Comparison of ENCODE assay signal across 14 cellular contexts in the genomic region with DNA sequence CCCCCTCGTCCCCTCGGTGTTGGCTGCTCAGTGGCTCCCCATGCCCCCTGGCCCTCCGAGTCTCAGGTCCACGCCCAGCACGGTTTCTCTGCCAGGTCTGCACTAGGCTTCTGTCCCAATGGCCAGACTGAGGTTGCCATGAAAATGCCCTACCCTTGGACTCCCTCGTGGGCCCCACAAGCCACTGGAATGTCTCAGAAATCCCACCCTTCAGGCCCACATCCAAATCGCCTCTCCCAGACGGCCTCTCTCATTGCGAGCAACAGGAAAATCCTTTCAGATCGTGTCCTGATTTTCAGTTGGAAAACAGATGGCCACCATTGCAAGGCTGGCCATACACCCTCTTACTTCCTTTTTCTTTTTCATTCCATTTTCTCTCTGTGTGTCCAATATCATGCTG.
A peak's percentile ranks its signal among the peaks of the same experiment; 100 is the strongest.
DNase-seq lines count a peak whose midpoint lies in the region; ATAC-seq, FAIRE-seq and TF ChIP-seq lines count a peak whose summit lies in the region.
"Had no signal": no experiment of that assay in that cellular context is flagged by ENCODE, and none has a peak within 500 bp of the region (broad histone marks: within the 10 kb centered on the region; RNA-seq: fewer than 3 reads in every experiment).

No MANE protein-coding gene starts in this region.

- H2AFZ ChIP-seq in SK-N-SH (ENCODE audit: low read depth) = no peak overlapping the region
- peak overlapping the region; percentile 5; the same call in 1 of the 2 replicates for H2AFZ ChIP-seq in K562 (ENCODE audit: low read depth, low read length)
- peak overlapping the region; percentile 2 for H2AFZ ChIP-seq in mesenchymal stem cell (ENCODE audit: low read depth, low read length)

- in situ Hi-C loops in K562 (cut with MboI) = no loop called here

- H3F3A ChIP-seq in SK-N-SH (replicated peaks; ENCODE audit: insufficient read depth) = peaks cover 76% of the 10 kb centered on the region

- H3K4me2 ChIP-seq in SK-N-SH (no peak overlapping the region), K562 (ENCODE audit: insufficient read depth, low read length) (no peak overlapping the region), mesenchymal stem cell (ENCODE audit: low read length, poor library complexity, severe bottlenecking) (no peak overlapping the region)

- H3K4ac ChIP-seq in mesenchymal stem cell (ENCODE audit: low read depth in 1 of 2, low read length in 2 of 2) = peak overlapping the region; percentile 84 to 93

- H3K4me1 ChIP-seq in SK-N-SH (ENCODE audit: control insufficient read depth in 1 of 2, insufficient read depth in 2 of 2, low read depth in 1 of 2, low read length in 1 of 2) = peaks cover 70 to 77% of the 10 kb centered on the region in 2 experiments
- H3K4me1 ChIP-seq in K562 (replicated peaks in 1 of 2; ENCODE audit: control insufficient read depth in 2 of 2, insufficient read depth in 2 of 2, low read length in 2 of 2) = peaks cover 36 to 44% of the 10 kb centered on the region in 2 experiments
- peaks cover 50% of the 10 kb centered on the region for H3K4me1 ChIP-seq in mesenchymal stem cell (ENCODE audit: control insufficient read depth, insufficient read depth, low read depth, low read length)
- H3K4me1 ChIP-seq in subcutaneous abdominal adipose tissue (ENCODE audit: control insufficient read depth in 5 of 5, insufficient read depth in 5 of 5, low read length in 5 of 5) = peaks cover 30 to 77% (median 75%) of the 10 kb centered on the region in 5 donors

- H2BK120ac ChIP-seq in mesenchymal stem cell (ENCODE audit: low read depth, low read length) = peak overlapping the region; percentile 34

- no peaks in the 10 kb centered on the region for H3K9me2 ChIP-seq in SK-N-SH

- no peak for TF ChIP-seq RAD21 in SK-N-SH (IDR thresholded peaks at IDR 0.05; ENCODE audit: low read length)
- no peak for TF ChIP-seq RAD21 in K562 (CRISPR knock-in tag; conservative IDR thresholded peaks at IDR 0.05 in 1 of 2, IDR thresholded peaks at IDR 0.05 in 1 of 2)

- H3K79me2 ChIP-seq in SK-N-SH (ENCODE audit: insufficient read depth) (peaks cover 14% of the 10 kb centered on the region), K562 (ENCODE audit: control insufficient read depth, insufficient read depth, low read length) (no peaks in the 10 kb centered on the region)

- H3K27ac ChIP-seq in SK-N-SH (ENCODE audit: low read depth in 2 of 2, low read length in 1 of 2) = peak overlapping the region; percentile 76 to 79
- no peak overlapping the region for H3K27ac ChIP-seq in K562 (ENCODE audit: extremely low read depth, low read depth, low read length)
- peak overlapping the region; percentile 15 for H3K27ac ChIP-seq in mesenchymal stem cell (ENCODE audit: low read length, poor library complexity, severe bottlenecking)
- peak overlapping the region; percentile 96 for H3K27ac ChIP-seq in subcutaneous abdominal adipose tissue (ENCODE audit: low read depth, low read length)
- H3K27ac ChIP-seq: 22Rv1 had no signal

- H3K14ac ChIP-seq in mesenchymal stem cell (ENCODE audit: low read length in 2 of 2) = peak overlapping the region in 1 of 2 experiments; percentile 91

- H3K9me3 ChIP-seq in SK-N-SH (no peaks in the 10 kb centered on the region), K562 (replicated peaks; ENCODE audit: control insufficient read depth, insufficient read depth, low read depth, low read length) (no peaks in the 10 kb centered on the region), mesenchymal stem cell (ENCODE audit: control insufficient read depth, low read length) (no peaks in the 10 kb centered on the region), subcutaneous abdominal adipose tissue (ENCODE audit: control insufficient read depth in 5 of 5, low read length in 5 of 5) (no peaks in the 10 kb centered on the region)

- peak overlapping the region; percentile 3 for H4K8ac ChIP-seq in mesenchymal stem cell (ENCODE audit: low read length)

- peak overlapping the region; percentile 76 for H4K91ac ChIP-seq in mesenchymal stem cell (ENCODE audit: low read length)

- BruUV-seq in K562 (replicated peaks; lab: Mats Ljungman, UMichigan) = no TSS peak

- H3K36me3 ChIP-seq in SK-N-SH (replicated peaks in 1 of 2; ENCODE audit: control insufficient read depth in 1 of 2, insufficient read depth in 2 of 2, low read length in 1 of 2) (no peaks in the 10 kb centered on the region), K562 (ENCODE audit: control insufficient read depth, insufficient read depth, low read length) (no peaks in the 10 kb centered on the region), mesenchymal stem cell (ENCODE audit: control insufficient read depth in 1 of 2, insufficient read depth in 2 of 2, low read depth in 1 of 2, low read length in 2 of 2) (no peaks in the 10 kb centered on the region), subcutaneous abdominal adipose tissue (ENCODE audit: control insufficient read depth in 5 of 5, insufficient read depth in 5 of 5, low read length in 5 of 5) (no peaks in the 10 kb centered on the region)

- CTCF ChIA-PET in SK-N-SH (lab: Yijun Ruan, JAX) (interaction anchor here (0.6 kb wide), 1 partner anchor 78 kb away, joined by 3 read pairs; no protein-coding TSS in a partner anchor), K562 (lab: Yijun Ruan, JAX; ENCODE audit: low intra/inter-chr PET ratio) (no interaction called here)

- intact Hi-C loops in K562 (cut with micrococcal nuclease) = no loop called here

- DNase-seq in SK-N-SH (no peak), K562 (ENCODE audit: extremely low read depth in 1 of 4, low spot score in 3 of 4) (no peak), mesenchymal stem cell (no peak), H4 (ENCODE audit: low spot score) (no peak)
- DNase-seq in activated CD4-positive, CD25-positive, alpha-beta regulatory T cell treated with anti-CD3 and anti-CD28 coated beads, Interleukin-2, amount 50 U/mL, for 72 hours = no peak
- DNase-seq: activated CD4-positive, alpha-beta memory T cell treated with anti-CD3 and anti-CD28 coated beads, Interleukin-2, amount 10 ng/mL, durations not matched to agents 7 days and 5 days; MM.1S; NCI-H345; T-helper 9 cell had no signal

- peak overlapping the region; percentile 63 to 99 for H3K18ac ChIP-seq in mesenchymal stem cell (ENCODE audit: low read depth in 1 of 2, low read length in 2 of 2)

- H3K9me1 ChIP-seq in K562 (ENCODE audit: control insufficient read depth, insufficient read depth, low read length) = no peaks in the 10 kb centered on the region

- H2AK5ac ChIP-seq in mesenchymal stem cell (ENCODE audit: low read length, severe bottlenecking) = peak overlapping the region; percentile 73

- H3K23ac ChIP-seq in mesenchymal stem cell (ENCODE audit: low read length in 2 of 2) = peak overlapping the region in 1 of 2 experiments; percentile 49

- no peak overlapping the region for H2BK5ac ChIP-seq in mesenchymal stem cell (ENCODE audit: low read depth, low read length, poor library complexity, severe bottlenecking)

- ATAC-seq in SK-N-SH treated with all-trans-retinoic acid at 6 μM for 48 hours = no peak
- no peak for ATAC-seq in K562
- ATAC-seq in GM21529 (IDR thresholded peaks at IDR 0.05; ENCODE audit: unreplicated experiment) = no peak

- H3K9ac ChIP-seq in SK-N-SH = no peak overlapping the region
- H3K9ac ChIP-seq in K562 (ENCODE audit: insufficient read depth in 1 of 2, low read depth in 2 of 2, low read length in 2 of 2) = no peak overlapping the region
- H3K9ac ChIP-seq in mesenchymal stem cell (ENCODE audit: low read length) = no peak overlapping the region
- no peak overlapping the region for H3K9ac ChIP-seq in subcutaneous abdominal adipose tissue (ENCODE audit: low read length in 5 of 5)

- TF ChIP-seq CTCF in SK-N-SH (IDR thresholded peaks at IDR 0.05) = no peak
- TF ChIP-seq CTCF in K562 (IDR thresholded peaks at IDR 0.05 in 2 of 3, conservative IDR thresholded peaks at IDR 0.05 in 1 of 3; ENCODE audit: insufficient read depth in 2 of 3, low read depth in 1 of 3, low read length in 3 of 3) = no peak

- peaks cover 2% of the 10 kb centered on the region for H3K79me1 ChIP-seq in mesenchymal stem cell (replicated peaks; ENCODE audit: low read length, poor library complexity, severe bottlenecking)

- no peak for TF ChIP-seq POLR2A in K562 (conservative IDR thresholded peaks at IDR 0.05)

- TF ChIP-seq EP300 in SK-N-SH (IDR thresholded peaks at IDR 0.05; ENCODE audit: borderline replicate concordance in 1 of 2, low read depth in 1 of 2, low read length in 1 of 2) (no peak), K562 (IDR thresholded peaks at IDR 0.05; ENCODE audit: low read length) (no peak)

- POLR2A ChIA-PET in SK-N-SH (lab: Yijun Ruan, JAX) (no interaction called here), K562 (lab: Yijun Ruan, JAX) (no interaction called here)

- H3K27me3 ChIP-seq in SK-N-SH (ENCODE audit: insufficient read depth) = no peaks in the 10 kb centered on the region
- H3K27me3 ChIP-seq in K562 (ENCODE audit: control insufficient read depth in 2 of 2, insufficient read depth in 2 of 2, low read length in 2 of 2) = no peaks in the 10 kb centered on the region
- no peaks in the 10 kb centered on the region for H3K27me3 ChIP-seq in mesenchymal stem cell (ENCODE audit: control insufficient read depth in 1 of 2, insufficient read depth in 1 of 2, low read length in 2 of 2)
- no peaks in the 10 kb centered on the region for H3K27me3 ChIP-seq in subcutaneous abdominal adipose tissue (ENCODE audit: control insufficient read depth in 5 of 5, insufficient read depth in 4 of 5, low read length in 5 of 5)

- H4K20me1 ChIP-seq in SK-N-SH (ENCODE audit: insufficient read depth) = no peaks in the 10 kb centered on the region
- H4K20me1 ChIP-seq in K562 (replicated peaks; ENCODE audit: control insufficient read depth, insufficient read depth, low read length) = no peaks in the 10 kb centered on the region

- no peak overlapping the region for H3K4me3 ChIP-seq in SK-N-SH (ENCODE audit: low read depth in 2 of 2, low read length in 1 of 2)
- no peak overlapping the region for H3K4me3 ChIP-seq in K562
- no peak overlapping the region for H3K4me3 ChIP-seq in mesenchymal stem cell (ENCODE audit: insufficient read depth in 1 of 2, low read depth in 1 of 2, low read length in 2 of 2)
- no peak overlapping the region for H3K4me3 ChIP-seq in subcutaneous abdominal adipose tissue (ENCODE audit: low read depth in 1 of 5, low read length in 5 of 5)
- H3K4me3 ChIP-seq: lung had no signal

- H2BK15ac ChIP-seq in mesenchymal stem cell (ENCODE audit: low read depth, poor library complexity, severe bottlenecking) = peak overlapping the region; percentile 29

- 73% methylated on average over 9 of the region's 10 CpGs for WGBS in SK-N-SH (ENCODE audit: low lambda C conversion rate)
- 51% methylated on average over 6 of the region's 10 CpGs for WGBS in K562 (ENCODE audit: insufficient coverage, low coverage, missing lambda C conversion rate)
- 86% methylated on average over 10 of the region's 10 CpGs for WGBS in mesenchymal stem cell

- FAIRE-seq in K562 (lab: Jason Lieb, UNC) = no peak

- H2BK12ac ChIP-seq in mesenchymal stem cell (ENCODE audit: low read length in 2 of 2) = peak overlapping the region; percentile 98 to 100

TF ChIP-seq in SK-N-SH treated with all-trans-retinoic acid at 6 μM for 48 hours, 23 proteins besides CTCF, POLR2A, EP300 and RAD21 (continues in another document):
- TF ChIP-seq ZNF70 (CRISPR knock-in tag; IDR thresholded peaks at IDR 0.05) (no peak), ESRRG (CRISPR knock-in tag; IDR thresholded peaks at IDR 0.05) (no peak)
